Comparison of ENCODE assay signal across 30 cellular contexts in genomic region chr12:117498880-117499279, GRCh38.
"Had no signal": no experiment of that assay in that cellular context is flagged by ENCODE, and none has a peak within 500 bp of the region (broad histone marks: within the 10 kb centered on the region; RNA-seq: fewer than 3 reads in every experiment).

No MANE protein-coding gene starts in this region.

- H3K9ac ChIP-seq: KMS-11 had no signal

- H3K4me3 ChIP-seq: MG63 had no signal

- H3K4me2 ChIP-seq: KMS-11 had no signal

- DNase-seq: Karpas-422, Kasumi-1, KG1, MG63, MM.1S, MV-4-11, NCI-H1048, NCI-H1092, NCI-H1092 treated with DMSO at 0.1 percent for 48 hours, NCI-H1105, NCI-H1105 treated with DMSO at 0.1 percent for 48 hours, NCI-H1417 treated with DMSO at 0.1 percent for 48 hours, NCI-H1436, NCI-H1436 treated with DMSO at 0.1 percent for 48 hours, NCI-H146, NCI-H1694, NCI-H1694 treated with DMSO at 0.1 percent for 48 hours, NCI-H187, NCI-H1930, NCI-H2081, NCI-H2081 treated with DMSO at 0.1 percent for 48 hours, NCI-H2107, NCI-H2171, NCI-H2171 treated with DMSO at 0.1 percent for 48 hours, NCI-H2227 treated with DMSO at 0.1 percent for 48 hours, NCI-H226, NCI-H446, NCI-H446 treated with DMSO at 0.1 percent for 48 hours, NCI-H510A had no signal

- H3K27ac ChIP-seq: KMS-11 had no signal

- H3K9me3 ChIP-seq: MG63 had no signal

- H3K36me3 ChIP-seq: MG63 had no signal

- H3K27me3 ChIP-seq: MG63 had no signal
